In genomic region chr10:96890580-96890979, GRCh38 we compare ENCODE assay signal across 1 cellular context.
TF ChIP-seq lines count a peak whose summit lies in the region.

No MANE protein-coding gene starts in this region.

TF ChIP-seq in HepG2, 621 proteins besides CTCF, POLR2A, EP300 and RAD21 (continued from another document):
- TF ChIP-seq ZHX2 (IDR thresholded peaks at IDR 0.05; ENCODE audit: low read depth) (no peak), ZHX2 (CRISPR knock-in tag; IDR thresholded peaks at IDR 0.05; ENCODE audit: borderline replicate concordance) (no peak), SIX1 (CRISPR knock-in tag; IDR thresholded peaks at IDR 0.05; ENCODE audit: borderline replicate concordance) (peak; percentile 88), STAG1 (CRISPR knock-in tag; IDR thresholded peaks at IDR 0.05) (no peak), SOX13 (IDR thresholded peaks at IDR 0.05) (no peak), SOX13 (CRISPR knock-in tag; conservative IDR thresholded peaks at IDR 0.05 in 1 of 2, IDR thresholded peaks at IDR 0.05 in 1 of 2) (peak in 1 of 2 experiments; percentile 45; a peak in 1 of 4 replicates), SOX6 (IDR thresholded peaks at IDR 0.05) (no peak), SOX6 (CRISPR knock-in tag; IDR thresholded peaks at IDR 0.05) (peak; percentile 21; the same call in 1 of the 2 replicates), IRF2 (CRISPR knock-in tag; IDR thresholded peaks at IDR 0.05) (no peak), NFIC (IDR thresholded peaks at IDR 0.05; ENCODE audit: low read length) (peak; percentile 78; the same call in 1 of the 2 replicates), ZBTB25 (CRISPR knock-in tag; IDR thresholded peaks at IDR 0.05) (0 out of 2 replicates have a peak, but pooled peaks have one; percentile 30), ZBTB20 (CRISPR knock-in tag; IDR thresholded peaks at IDR 0.05; ENCODE audit: borderline replicate concordance, low read depth) (no peak), IKZF5 (CRISPR knock-in tag; IDR thresholded peaks at IDR 0.05) (no peak; the same call in 1 of the 2 replicates), HNRNPH1 (optimal IDR thresholded peaks at IDR 0.05; ENCODE audit: low read depth, low read length) (no peak), PAX8 (CRISPR knock-in tag; IDR thresholded peaks at IDR 0.05; ENCODE audit: borderline replicate concordance) (no peak), HHEX (CRISPR knock-in tag; IDR thresholded peaks at IDR 0.05) (no peak), HNF4A (CRISPR knock-in tag; IDR thresholded peaks at IDR 0.05) (peak; percentile 87), ZGPAT (CRISPR knock-in tag; IDR thresholded peaks at IDR 0.05) (0 out of 2 replicates have a peak, but pooled peaks have one; percentile 28), MIXL1 (CRISPR knock-in tag; IDR thresholded peaks at IDR 0.05) (peak; percentile 45; the same call in 1 of the 2 replicates), CEBPG (CRISPR knock-in tag; IDR thresholded peaks at IDR 0.05) (0 out of 2 replicates have a peak, but pooled peaks have one; percentile 18), MAF1 (CRISPR knock-in tag; IDR thresholded peaks at IDR 0.05; ENCODE audit: borderline replicate concordance) (no peak), THAP7 (CRISPR knock-in tag; IDR thresholded peaks at IDR 0.05) (no peak)
